Comparison of ENCODE assay signal across 9 cellular contexts in the genomic region with DNA sequence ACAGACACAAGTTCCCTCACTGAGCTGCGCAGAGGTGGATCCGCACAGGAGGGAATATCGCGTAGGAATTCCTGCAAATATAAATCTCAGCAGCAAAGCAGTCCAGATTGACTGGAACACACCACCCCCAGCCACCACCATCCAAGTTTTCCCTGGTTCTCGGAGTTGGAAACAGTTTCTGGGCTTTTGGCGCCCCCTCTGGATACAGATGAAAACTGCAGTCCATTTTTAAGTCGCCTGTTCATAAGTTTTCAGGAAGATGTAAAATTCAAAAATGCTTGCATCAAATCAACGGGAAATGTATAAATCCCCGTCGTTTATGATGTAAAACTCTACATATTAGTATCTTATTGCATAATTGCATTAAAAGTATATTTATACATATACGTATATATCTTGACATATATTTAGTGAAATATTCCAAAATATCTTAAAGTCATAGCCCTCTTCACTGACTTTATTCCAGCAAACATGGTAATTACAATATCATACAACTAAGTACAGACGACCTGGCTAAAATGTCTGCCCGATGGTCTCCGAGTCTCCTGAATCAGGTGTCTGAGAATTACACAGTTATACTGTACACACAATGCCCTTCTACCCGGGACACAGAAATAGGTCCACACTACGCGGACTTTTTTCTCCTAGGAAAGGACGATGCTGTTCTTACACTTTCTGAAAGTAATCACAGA. TPM values are rescaled to one million over a fixed set of nuclear protein-coding genes. Genes with fewer than 3 reads are reported as not detected.
DNase-seq lines count a peak whose midpoint lies in the region; ATAC-seq and TF ChIP-seq lines count a peak whose summit lies in the region.
"Had no signal": no experiment of that assay in that cellular context is flagged by ENCODE, and none has a peak within 500 bp of the region (broad histone marks: within the 10 kb centered on the region; RNA-seq: fewer than 3 reads in every experiment).

No MANE protein-coding gene starts in this region.

- H3K4me3 ChIP-seq in Loucy (ENCODE audit: low read length, poor library complexity, severe bottlenecking) (no peak overlapping the region), esophagus (ENCODE audit: low read depth in 1 of 2, low read length in 2 of 2) (peak overlapping the region; percentile 26 to 35), mucosa of descending colon (no peak overlapping the region)

- H3K27me3 Mint-ChIP-seq in T-cell = peaks cover 68 to 76% of the 10 kb centered on the region in 2 donors

- H3K9me3 Mint-ChIP-seq in T-cell = no peaks in the 10 kb centered on the region

- H3K4me2 ChIP-seq in Loucy (ENCODE audit: low read depth, low read length, poor library complexity, severe bottlenecking) = no peak overlapping the region

- H3K36me3 Mint-ChIP-seq in T-cell = no peaks in the 10 kb centered on the region
- H3K36me3 Mint-ChIP-seq: immature natural killer cell had no signal

- H4K20me1 ChIP-seq in Loucy (ENCODE audit: insufficient read depth, low read length, poor library complexity, severe bottlenecking) = no peaks in the 10 kb centered on the region

- H3K9me3 ChIP-seq in Loucy (ENCODE audit: insufficient read depth, low read depth, low read length) (no peaks in the 10 kb centered on the region; the same call in 1 of the 2 replicates), esophagus (ENCODE audit: control insufficient read depth in 2 of 2, insufficient read depth in 1 of 2, low read depth in 1 of 2, low read length in 1 of 2) (peaks cover 0 to 5% of the 10 kb centered on the region in 2 donors), mucosa of descending colon (no peaks in the 10 kb centered on the region)

- ATAC-seq in T-cell (replicated peaks in 1 of 4) = no peak
- peak; percentile 43 for ATAC-seq in mucosa of descending colon
- ATAC-seq in GM21825 (IDR thresholded peaks at IDR 0.05; ENCODE audit: unreplicated experiment) = no peak
- ATAC-seq in HG02973 (IDR thresholded peaks at IDR 0.05; ENCODE audit: unreplicated experiment) = no peak

- H3K4me1 ChIP-seq in Loucy (ENCODE audit: insufficient read depth, low read length, poor library complexity, severe bottlenecking) (no peaks in the 10 kb centered on the region), esophagus (ENCODE audit: control insufficient read depth in 2 of 2, insufficient read depth in 2 of 2, low read length in 1 of 2) (peaks cover 9 to 16% of the 10 kb centered on the region in 2 donors), mucosa of descending colon (ENCODE audit: low read depth) (peaks cover 5% of the 10 kb centered on the region)

- H2AFZ ChIP-seq in Loucy (ENCODE audit: low read length) = no peak overlapping the region

- H3K9ac ChIP-seq in Loucy (ENCODE audit: low read depth, low read length, poor library complexity, severe bottlenecking) = no peak overlapping the region

- H3K4me1 Mint-ChIP-seq in T-cell = peaks cover 10 to 28% (median 18%) of the 10 kb centered on the region in 3 donors

- WGBS in esophagus, 2 donors = 12 to 13% methylated on average over 18 of the region's 18 CpGs

- no peaks in the 10 kb centered on the region for H3K79me2 ChIP-seq in Loucy (ENCODE audit: insufficient read depth, low read length)

- peak overlapping the region in 2 of 3 donors; percentile 13 to 25 for H3K4me3 Mint-ChIP-seq in T-cell
- H3K4me3 Mint-ChIP-seq: immature natural killer cell had no signal

- H3K27me3 ChIP-seq in Loucy (ENCODE audit: insufficient read depth, low read length, poor library complexity, severe bottlenecking) (no peaks in the 10 kb centered on the region), esophagus (ENCODE audit: control insufficient read depth in 1 of 2, insufficient read depth in 2 of 2, low read length in 2 of 2) (peaks cover 4 to 21% of the 10 kb centered on the region in 2 donors)

- DNase-seq in activated T-cell treated with anti-CD3 and anti-CD28 coated beads for 24 hours (ENCODE audit: low read depth) (peak; percentile 11), activated T-cell treated with anti-CD3 and anti-CD28 coated beads for 4 hours (no peak), T-cell (peak in 3 of 34 experiments; percentile 5 to 8 (median 6)), mucosa of descending colon (peak in 2 of 3 donors; percentile 72 to 77)

- H3K27ac Mint-ChIP-seq in T-cell = no peak overlapping the region
- H3K27ac Mint-ChIP-seq: immature natural killer cell had no signal

- no peaks in the 10 kb centered on the region for H3K9me2 ChIP-seq in Loucy (replicated peaks; ENCODE audit: low read depth, low read length)

- intact Hi-C loops in mucosa of descending colon (cut with DNase I, micrococcal nuclease) = loop anchor here in 1 of 2 donors (10.0 kb wide), 1 partner anchor 644 kb away; no protein-coding TSS in a partner anchor

- POLR2A ChIA-PET in T-cell (lab: Charles Lee) = no interaction called here

- peak; percentile 87 for TF ChIP-seq CTCF in Loucy (conservative IDR thresholded peaks at IDR 0.05; ENCODE audit: low read length)
- peak; percentile 72 for TF ChIP-seq CTCF in mucosa of descending colon (IDR thresholded peaks at IDR 0.05)

- H3F3A ChIP-seq in Loucy (ENCODE audit: low read depth) = no peaks in the 10 kb centered on the region

- CTCF ChIA-PET in T-cell (lab: Charles Lee) = no interaction called here

- no peaks in the 10 kb centered on the region for H3K36me3 ChIP-seq in Loucy (ENCODE audit: insufficient read depth, low read length)
- peaks cover 3 to 5% of the 10 kb centered on the region in 2 donors for H3K36me3 ChIP-seq in esophagus (ENCODE audit: control insufficient read depth in 2 of 2, insufficient read depth in 2 of 2, low read length in 1 of 2)
- H3K36me3 ChIP-seq in mucosa of descending colon (ENCODE audit: low read depth) = no peaks in the 10 kb centered on the region

- no peak overlapping the region for H3K27ac ChIP-seq in esophagus (ENCODE audit: low read depth in 2 of 2, low read length in 1 of 2)

RNA-seq across cellular contexts. Expression of a gene that starts 2.1 kb away (rescaled TPM):
- total RNA-seq in T-cell (under 1 TPM in 3 of 5 donors, not detected in 2; 0.13 to 0.35 (median 0.23) TPM), mucosa of descending colon (10 to 100 TPM; 17.2 to 46.0 (median 39.8) TPM)
- 10 to 100 TPM in 1 of 2 donors, 1 to 10 TPM in 1; 3.7 to 11.4 TPM for polyA plus RNA-seq in esophagus
- polyA plus RNA-seq: immature natural killer cell had no signal

Comparison
In these comparisons a context has a peak if more than half of its experiments do, and no peak if none do; other contexts are left out.
1. H3K4me3 ChIP-seq: peak in esophagus (2 of 2); none in Loucy (single experiment) and mucosa of descending colon (single experiment).
2. RNA of a gene that starts 2.1 kb away (total RNA-seq): 17.2 to 46.0 TPM in mucosa of descending colon; 0.13 to 0.35 TPM in T-cell; every median in the first group is over 10 times any median in the second.